19 cellular contexts compared by ENCODE assay signal in genomic region chr11:78201096-78201495, GRCh38. TPM values are rescaled to one million over a fixed set of nuclear protein-coding genes. Genes with fewer than 3 reads are reported as not detected.
A peak's percentile ranks its signal among the peaks of the same experiment; 100 is the strongest.
DNase-seq lines count a peak whose midpoint lies in the region; ATAC-seq and TF ChIP-seq lines count a peak whose summit lies in the region.
"Had no signal": no experiment of that assay in that cellular context is flagged by ENCODE, and none has a peak within 500 bp of the region (broad histone marks: within the 10 kb centered on the region; RNA-seq: fewer than 3 reads in every experiment).

No MANE protein-coding gene starts in this region.

- in situ Hi-C loops in gastrocnemius medialis (cut with MboI; ENCODE audit: low sequenced_read_pairs in 4 of 4): loop anchor here in 1 of 4 donors (25.0 kb wide), 2 partner anchors 89 to 361 kb away; partner anchors contain the start of gene NARS2

- CTCF ChIA-PET in activated CD8-positive, alpha-beta T cell treated with anti-CD3 and anti-CD28 coated beads, Interleukin-2, amount 10 ng/mL, durations not matched to agents 7 days and 5 days (lab: Charles Lee): interaction anchor here (0.9 to 1.5 kb wide), 2 partner anchors 8 to 27 kb away, joined by 3 to 4 read pairs; no protein-coding TSS in a partner anchor

- H3K27ac Mint-ChIP-seq in activated CD8-positive, alpha-beta T cell treated with anti-CD3 and anti-CD28 coated beads, Interleukin-2, amount 10 ng/mL, durations not matched to agents 7 days and 5 days: peak overlapping the region; percentile 97

- H3K27ac ChIP-seq in cardiac muscle cell (peak overlapping the region; percentile 28), heart left ventricle (peak overlapping the region in 2 of 12 donors; percentile 9 to 24), gastrocnemius medialis (peak overlapping the region; percentile 41 to 61 (median 56))
- H3K27ac ChIP-seq: ovary, VCaP had no signal

- peaks cover 4% of the 10 kb centered on the region for H3K36me3 ChIP-seq in cardiac muscle cell
- H3K36me3 ChIP-seq in heart left ventricle: peaks cover 0 to 61% (median 29%) of the 10 kb centered on the region in 9 donors
- no peaks in the 10 kb centered on the region for H3K36me3 ChIP-seq in gastrocnemius medialis
- H3K36me3 ChIP-seq: ovary had no signal

- TF ChIP-seq POLR2A in heart left ventricle (IDR thresholded peaks at IDR 0.05): no peak
- TF ChIP-seq POLR2A in gastrocnemius medialis (IDR thresholded peaks at IDR 0.05): no peak

- H3K4me1 Mint-ChIP-seq in activated CD8-positive, alpha-beta T cell treated with anti-CD3 and anti-CD28 coated beads, Interleukin-2, amount 10 ng/mL, durations not matched to agents 7 days and 5 days (ENCODE audit: low read depth): peaks cover 44% of the 10 kb centered on the region

- peaks cover 34% of the 10 kb centered on the region for H3K36me3 Mint-ChIP-seq in activated CD8-positive, alpha-beta T cell treated with anti-CD3 and anti-CD28 coated beads, Interleukin-2, amount 10 ng/mL, durations not matched to agents 7 days and 5 days (ENCODE audit: low read depth)

- POLR2A ChIA-PET in activated CD8-positive, alpha-beta T cell treated with anti-CD3 and anti-CD28 coated beads, Interleukin-2, amount 10 ng/mL, durations not matched to agents 7 days and 5 days (lab: Charles Lee): interaction anchor here (0.9 to 1.9 kb wide), 3 partner anchors 12 to 62 kb away, joined by 3 to 10 read pairs (median 4); partner anchors contain the start of genes ALG8, KCTD21 and USP35

- H3K27me3 Mint-ChIP-seq in activated CD8-positive, alpha-beta T cell treated with anti-CD3 and anti-CD28 coated beads, Interleukin-2, amount 10 ng/mL, durations not matched to agents 7 days and 5 days (ENCODE audit: low read depth): no peaks in the 10 kb centered on the region
- H3K27me3 Mint-ChIP-seq: stimulated activated memory B cell treated with anti-CD40 and anti-IgM and Interleukin-4, amounts not matched to agents 10 μg/mL and 1 μg/mL and 100 μg/mL, for 72 hours had no signal

- H3K9me3 ChIP-seq in cardiac muscle cell (ENCODE audit: low read depth) (no peaks in the 10 kb centered on the region), heart left ventricle (no peaks in the 10 kb centered on the region), gastrocnemius medialis (no peaks in the 10 kb centered on the region)
- H3K9me3 ChIP-seq: ovary had no signal

- H3K4me3 ChIP-seq in cardiac muscle cell: no peak overlapping the region
- H3K4me3 ChIP-seq in heart left ventricle: no peak overlapping the region
- no peak overlapping the region for H3K4me3 ChIP-seq in gastrocnemius medialis
- H3K4me3 ChIP-seq: ovary, skin epidermis had no signal

- 63 to 74% (median 70%) methylated on average over 7 of the region's 7 CpGs for WGBS in heart left ventricle, 4 donors

- DNase-seq in cardiac muscle cell (ENCODE audit: low read depth in 1 of 2, low spot score in 1 of 2): no peak
- no peak for DNase-seq in Right ventricle myocardium inferior (ENCODE audit: missing footprints)
- DNase-seq in activated CD8-positive, alpha-beta T cell treated with anti-CD3 and anti-CD28 coated beads, Interleukin-2, amount 10 ng/mL, durations not matched to agents 7 days and 5 days: no peak
- DNase-seq in heart left ventricle: no peak
- DNase-seq in gastrocnemius medialis: peak in 1 of 2 donors; percentile 39
- DNase-seq: AML-193; effector CD4-positive, alpha-beta T cell; midbrain; NCI-H2029; NCI-H510A; RPMI8226; trophoblast cell had no signal

- intact Hi-C loops in Right ventricle myocardium inferior (cut with DNase I) (no loop called here), heart left ventricle (cut with DNase I) (no loop called here), gastrocnemius medialis (cut with DNase I; ENCODE audit: low total_unique reads) (no loop called here)

- H3K4me1 ChIP-seq in cardiac muscle cell (ENCODE audit: low read depth) (peaks cover 4% of the 10 kb centered on the region), heart left ventricle (peaks cover 0 to 12% (median 0%) of the 10 kb centered on the region in 12 donors), gastrocnemius medialis (peaks cover 0 to 10% of the 10 kb centered on the region in 2 donors)

- H3K9me3 Mint-ChIP-seq in activated CD8-positive, alpha-beta T cell treated with anti-CD3 and anti-CD28 coated beads, Interleukin-2, amount 10 ng/mL, durations not matched to agents 7 days and 5 days (ENCODE audit: insufficient read depth): no peaks in the 10 kb centered on the region
- H3K9me3 Mint-ChIP-seq: stimulated activated memory B cell treated with anti-CD40 and anti-IgM and Interleukin-4, amounts not matched to agents 10 μg/mL and 1 μg/mL and 100 μg/mL, for 72 hours had no signal

- no peak overlapping the region for H3K4me3 Mint-ChIP-seq in activated CD8-positive, alpha-beta T cell treated with anti-CD3 and anti-CD28 coated beads, Interleukin-2, amount 10 ng/mL, durations not matched to agents 7 days and 5 days
- H3K4me3 Mint-ChIP-seq: stimulated activated memory B cell treated with anti-CD40 and anti-IgM and Interleukin-4, amounts not matched to agents 10 μg/mL and 1 μg/mL and 100 μg/mL, for 72 hours had no signal

- TF ChIP-seq CTCF in cardiac muscle cell (IDR thresholded peaks at IDR 0.05; ENCODE audit: low read depth, low read length) (no peak), heart left ventricle (IDR thresholded peaks at IDR 0.05) (no peak), gastrocnemius medialis (IDR thresholded peaks at IDR 0.05 in 4 of 5, conservative IDR thresholded peaks at IDR 0.05 in 1 of 5) (no peak)

- ATAC-seq in Right ventricle myocardium inferior: no peak
- ATAC-seq in activated CD8-positive, alpha-beta T cell treated with anti-CD3 and anti-CD28 coated beads, Interleukin-2, amount 10 ng/mL, durations not matched to agents 7 days and 5 days: no peak
- ATAC-seq in heart left ventricle: peak; percentile 70 to 89 (median 74)
- ATAC-seq in gastrocnemius medialis: peak; percentile 86 to 88
- no peak for ATAC-seq in GM19452 (IDR thresholded peaks at IDR 0.05; ENCODE audit: unreplicated experiment)
- ATAC-seq in GM21367 (IDR thresholded peaks at IDR 0.05; ENCODE audit: unreplicated experiment): no peak
- no peak for ATAC-seq in HG03432 (IDR thresholded peaks at IDR 0.05; ENCODE audit: unreplicated experiment)
- ATAC-seq: stimulated activated memory B cell treated with anti-CD40 and anti-IgM and Interleukin-4, amounts not matched to agents 10 μg/mL and 1 μg/mL and 100 μg/mL, for 72 hours had no signal

- H3K27me3 ChIP-seq in cardiac muscle cell: no peaks in the 10 kb centered on the region
- no peaks in the 10 kb centered on the region for H3K27me3 ChIP-seq in heart left ventricle
- H3K27me3 ChIP-seq in gastrocnemius medialis: no peaks in the 10 kb centered on the region
- H3K27me3 ChIP-seq: ovary had no signal

RNA-seq across cellular contexts. Expression of gene USP35, which starts 12.4 kb away (rescaled TPM):
- 25.1 and 35.0 TPM in 2 replicates for total RNA-seq in cardiac muscle cell
- polyA plus RNA-seq in cardiac muscle cell: 11.1 and 13.3 TPM in 2 replicates
- total RNA-seq in Right ventricle myocardium inferior: 6.2 TPM
- 10 to 100 TPM; 11.9 to 12.8 TPM for total RNA-seq in activated CD8-positive, alpha-beta T cell treated with anti-CD3 and anti-CD28 coated beads, Interleukin-2, amount 10 ng/mL, durations not matched to agents 7 days and 5 days
- 1 to 10 TPM; 4.5 to 8.1 (median 5.3) TPM for total RNA-seq in heart left ventricle
- 1 to 10 TPM; 5.6 to 6.6 TPM for polyA plus RNA-seq in heart left ventricle
- 1 to 10 TPM; 4.6 to 6.1 (median 5.4) TPM for total RNA-seq in gastrocnemius medialis

RNA-seq across cellular contexts. Expression of gene KCTD21, which starts 12.7 kb away (rescaled TPM):
- 8.6 and 15.8 TPM in 2 replicates for total RNA-seq in cardiac muscle cell
- polyA plus RNA-seq in cardiac muscle cell: 4.8 and 5.8 TPM in 2 replicates
- total RNA-seq in Right ventricle myocardium inferior: 10.6 TPM
- 1 to 10 TPM; 7.1 to 7.8 TPM for total RNA-seq in activated CD8-positive, alpha-beta T cell treated with anti-CD3 and anti-CD28 coated beads, Interleukin-2, amount 10 ng/mL, durations not matched to agents 7 days and 5 days
- 10 to 100 TPM in 1 of 9 donors, 1 to 10 TPM in 8; 5.6 to 10.9 (median 7.2) TPM for total RNA-seq in heart left ventricle
- 1 to 10 TPM; 3.4 to 8.3 TPM for polyA plus RNA-seq in heart left ventricle
- 10 to 100 TPM in 3 of 4 donors, 1 to 10 TPM in 1; 6.0 to 18.9 (median 15.8) TPM for total RNA-seq in gastrocnemius medialis

Comparison
In these comparisons a context has a peak if more than half of its experiments do, and no peak if none do; other contexts are left out.
1. ATAC-seq: peak in heart left ventricle (4 of 4) and gastrocnemius medialis (2 of 2); none in Right ventricle myocardium inferior (single experiment), activated CD8-positive, alpha-beta T cell treated with anti-CD3 and anti-CD28 coated beads, Interleukin-2, amount 10 ng/mL, durations not matched to agents 7 days and 5 days (single experiment), GM19452 (single experiment), GM21367 (single experiment) and HG03432 (single experiment).